8 cellular contexts compared by ENCODE assay signal in genomic region chr1:150162862-150163706, GRCh38. TPM values are rescaled to one million over a fixed set of nuclear protein-coding genes. Genes with fewer than 3 reads are reported as not detected.
DNase-seq lines count a peak whose midpoint lies in the region; ATAC-seq and TF ChIP-seq lines count a peak whose summit lies in the region.

No MANE protein-coding gene starts in this region.

- H3K36me3 ChIP-seq in brain microvascular endothelial cell (replicated peaks): peaks cover 8% of the 10 kb centered on the region
- peaks cover 0 to 20% of the 10 kb centered on the region in 2 donors for H3K36me3 ChIP-seq in psoas muscle (ENCODE audit: insufficient read depth in 1 of 2, low read depth in 1 of 2)

- 5 to 17% (median 17%) methylated on average over 14 of the region's 14 CpGs for WGBS in psoas muscle, 3 donors

- H3K27ac ChIP-seq in brain microvascular endothelial cell (peak overlapping the region; percentile 95), psoas muscle (peak overlapping the region; percentile 89)

- intact Hi-C loops in psoas muscle (cut with DNase I): no loop called here

- DNase-seq in A172 (ENCODE audit: low spot score) (peak; percentile 100), NCI-H748 treated with DMSO at 0.1 percent for 48 hours (lab: John Stamatoyannopoulos, UW) (peak; percentile 42), brain microvascular endothelial cell (peak; percentile 99), iPS DF 19.7 (ENCODE audit: low read depth, low spot score) (peak; percentile 94), psoas muscle (peak; percentile 75 to 86)

- H3K9me3 ChIP-seq in psoas muscle: no peaks in the 10 kb centered on the region

- H3K27me3 ChIP-seq in brain microvascular endothelial cell (replicated peaks) (no peaks in the 10 kb centered on the region), psoas muscle (ENCODE audit: insufficient read depth in 3 of 3, low read length in 2 of 3) (no peaks in the 10 kb centered on the region)

- H3K4me3 ChIP-seq in GM12875 (ENCODE audit: low read depth, low read length): peak overlapping the region; percentile 26
- H3K4me3 ChIP-seq in brain microvascular endothelial cell (ENCODE audit: low read depth, low read length): peak overlapping the region; percentile 0
- H3K4me3 ChIP-seq in psoas muscle: peak overlapping the region; percentile 61

- TF ChIP-seq CTCF in GM12875 (IDR thresholded peaks at IDR 0.05; ENCODE audit: borderline replicate concordance, insufficient read depth, low read depth, low read length) (no peak), brain microvascular endothelial cell (IDR thresholded peaks at IDR 0.05; ENCODE audit: low read depth, low read length, missing control alignments) (peak; percentile 45), psoas muscle (IDR thresholded peaks at IDR 0.05) (no peak)

- ATAC-seq in HG03159 (IDR thresholded peaks at IDR 0.05; ENCODE audit: unreplicated experiment) (peak; percentile 30), psoas muscle (peak; percentile 90 to 93 (median 92)), HG03095 (IDR thresholded peaks at IDR 0.05; ENCODE audit: unreplicated experiment) (no peak)

- H3K4me1 ChIP-seq in psoas muscle: peaks cover 21% of the 10 kb centered on the region

- in situ Hi-C loops in brain microvascular endothelial cell (cut with HindIII; ENCODE audit: low pct_ligation_motif_present, low sequenced_read_pairs): no loop called here

RNA-seq across cellular contexts. Expression of gene PLEKHO1, which starts 13.4 kb away (rescaled TPM):
- total RNA-seq in A172 (2014; rRNA removed; shearing (Covaris generic)): 69.1 and 82.9 TPM in 2 replicates
- total RNA-seq in psoas muscle: 10 to 100 TPM; 37.7 to 68.7 (median 41.9) TPM
- 100 to 1,000 TPM in 1 of 3 donors, 10 to 100 TPM in 2; 71.4 to 119 (median 84.9) TPM for polyA plus RNA-seq in psoas muscle

Comparison
In these comparisons a context has a peak if more than half of its experiments do, and no peak if none do; other contexts are left out.
1. DNase-seq: peak in every context shown above with its lines; median percentile 100 in A172; 99 in brain microvascular endothelial cell; 94 in iPS DF 19.7; 80 in psoas muscle; 42 in NCI-H748 treated with DMSO at 0.1 percent for 48 hours.
2. H3K4me3 ChIP-seq: peak in every context shown above with its lines; median percentile 61 in psoas muscle; 26 in GM12875; 0 in brain microvascular endothelial cell.